28 cellular contexts compared by ENCODE assay signal in the genomic region with DNA sequence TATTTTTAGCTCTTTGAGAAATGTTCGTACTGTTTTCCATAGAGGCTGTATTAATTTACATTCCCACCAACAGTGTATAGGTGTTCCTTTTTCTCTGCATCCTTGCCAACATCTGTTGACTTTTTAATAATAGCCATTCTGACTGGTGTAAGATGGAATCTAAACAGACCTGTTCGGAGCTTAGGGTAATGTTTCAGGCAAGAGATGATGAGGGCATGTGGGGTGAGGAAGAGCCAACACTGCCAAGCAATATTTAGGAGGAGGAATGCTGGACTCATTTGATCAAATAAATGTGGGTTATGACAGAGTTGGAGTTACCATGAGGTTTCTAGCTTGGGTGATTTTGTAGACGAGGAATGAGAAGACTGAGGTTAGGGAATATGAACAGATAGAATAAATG.
"Had no signal": no experiment of that assay in that cellular context is flagged by ENCODE, and none has a peak within 500 bp of the region (broad histone marks: within the 10 kb centered on the region; RNA-seq: fewer than 3 reads in every experiment).

No MANE protein-coding gene starts in this region.

- H3K9me3 ChIP-seq: esophagus muscularis mucosa, mucosa of descending colon, prostate gland, right atrium auricular region, thoracic aorta, upper lobe of right lung, uterus had no signal

- H3K27ac ChIP-seq: coronary artery, esophagus muscularis mucosa, foreskin keratinocyte, gastroesophageal sphincter, heart left ventricle, hepatocyte, prostate gland, right atrium auricular region, thoracic aorta, tibial nerve, upper lobe of right lung, uterus had no signal

- H3K27me3 ChIP-seq: esophagus muscularis mucosa, foreskin keratinocyte, gastroesophageal sphincter, heart left ventricle, hepatocyte, right atrium auricular region, tibial nerve, upper lobe of right lung, uterus had no signal

- H3K9me3 Mint-ChIP-seq: memory B cell; stimulated activated memory B cell treated with anti-CD40 and anti-IgM and Interleukin-4, amounts not matched to agents 10 μg/mL and 1 μg/mL and 100 μg/mL, for 72 hours had no signal

- H3K27ac Mint-ChIP-seq: memory B cell; mesothelial cell of epicardium; nephron progenitor cell; stimulated activated memory B cell treated with anti-CD40 and anti-IgM and Interleukin-4, amounts not matched to agents 10 μg/mL and 1 μg/mL and 100 μg/mL, for 72 hours had no signal

- H3K4me3 Mint-ChIP-seq: memory B cell; mesothelial cell of epicardium; naive B cell; nephron progenitor cell; stimulated activated memory B cell treated with anti-CD40 and anti-IgM and Interleukin-4, amounts not matched to agents 10 μg/mL and 1 μg/mL and 100 μg/mL, for 72 hours had no signal

- DNase-seq: dermis blood vessel endothelial cell; effector memory CD4-positive, alpha-beta T cell; heart left ventricle; kidney; mucosa of descending colon; naive B cell; nephron progenitor cell; nucleus accumbens; stimulated activated CD4-positive, alpha-beta T cell treated with anti-CD3 and anti-CD28 coated beads, Interleukin-4, amount 100 ng/mL, for 4 hours; stimulated activated naive CD8-positive, alpha-beta T cell treated with anti-CD3 and anti-CD28 coated beads, Interleukin-15, Interleukin-2, amounts not matched to agents 100 U/mL and 50 U/mL, for 24 hours; substantia nigra; upper lobe of right lung; uterus had no signal

- H3K79me2 ChIP-seq: hepatocyte had no signal

- H3K27me3 Mint-ChIP-seq: memory B cell; naive B cell; stimulated activated memory B cell treated with anti-CD40 and anti-IgM and Interleukin-4, amounts not matched to agents 10 μg/mL and 1 μg/mL and 100 μg/mL, for 72 hours had no signal

- H3K36me3 ChIP-seq: gastroesophageal sphincter, prostate gland, thoracic aorta, upper lobe of right lung, uterus had no signal

- ATAC-seq: foreskin keratinocyte; gastroesophageal sphincter; heart left ventricle; left lobe of liver; mucosa of descending colon; sciatic nerve; stimulated activated memory B cell treated with anti-CD40 and anti-IgM and Interleukin-4, amounts not matched to agents 10 μg/mL and 1 μg/mL and 100 μg/mL, for 72 hours; stimulated activated naive CD8-positive, alpha-beta T cell treated with anti-CD3 and anti-CD28 coated beads, Interleukin-15, Interleukin-2, amounts not matched to agents 100 U/mL and 50 U/mL, for 24 hours; upper lobe of right lung had no signal

- H3K4me1 ChIP-seq: foreskin keratinocyte, prostate gland, right atrium auricular region, upper lobe of right lung, uterus had no signal

- H3K4me3 ChIP-seq: coronary artery, esophagus muscularis mucosa, gastroesophageal sphincter, heart left ventricle, hepatocyte, lung, mucosa of descending colon, prostate gland, right atrium auricular region, thoracic aorta, tibial nerve, upper lobe of right lung, uterus had no signal

- H3K4me2 ChIP-seq: hepatocyte had no signal
